ENCODE assay signal across 1 cellular context in genomic region chr15:29821416-29822099, GRCh38.
TF ChIP-seq lines count a peak whose summit lies in the region.

No MANE protein-coding gene starts in this region.

TF ChIP-seq in K562, 482 proteins besides CTCF, POLR2A, EP300 and RAD21 (continued from another document and continues in another):
- TF ChIP-seq, protein P1, sequence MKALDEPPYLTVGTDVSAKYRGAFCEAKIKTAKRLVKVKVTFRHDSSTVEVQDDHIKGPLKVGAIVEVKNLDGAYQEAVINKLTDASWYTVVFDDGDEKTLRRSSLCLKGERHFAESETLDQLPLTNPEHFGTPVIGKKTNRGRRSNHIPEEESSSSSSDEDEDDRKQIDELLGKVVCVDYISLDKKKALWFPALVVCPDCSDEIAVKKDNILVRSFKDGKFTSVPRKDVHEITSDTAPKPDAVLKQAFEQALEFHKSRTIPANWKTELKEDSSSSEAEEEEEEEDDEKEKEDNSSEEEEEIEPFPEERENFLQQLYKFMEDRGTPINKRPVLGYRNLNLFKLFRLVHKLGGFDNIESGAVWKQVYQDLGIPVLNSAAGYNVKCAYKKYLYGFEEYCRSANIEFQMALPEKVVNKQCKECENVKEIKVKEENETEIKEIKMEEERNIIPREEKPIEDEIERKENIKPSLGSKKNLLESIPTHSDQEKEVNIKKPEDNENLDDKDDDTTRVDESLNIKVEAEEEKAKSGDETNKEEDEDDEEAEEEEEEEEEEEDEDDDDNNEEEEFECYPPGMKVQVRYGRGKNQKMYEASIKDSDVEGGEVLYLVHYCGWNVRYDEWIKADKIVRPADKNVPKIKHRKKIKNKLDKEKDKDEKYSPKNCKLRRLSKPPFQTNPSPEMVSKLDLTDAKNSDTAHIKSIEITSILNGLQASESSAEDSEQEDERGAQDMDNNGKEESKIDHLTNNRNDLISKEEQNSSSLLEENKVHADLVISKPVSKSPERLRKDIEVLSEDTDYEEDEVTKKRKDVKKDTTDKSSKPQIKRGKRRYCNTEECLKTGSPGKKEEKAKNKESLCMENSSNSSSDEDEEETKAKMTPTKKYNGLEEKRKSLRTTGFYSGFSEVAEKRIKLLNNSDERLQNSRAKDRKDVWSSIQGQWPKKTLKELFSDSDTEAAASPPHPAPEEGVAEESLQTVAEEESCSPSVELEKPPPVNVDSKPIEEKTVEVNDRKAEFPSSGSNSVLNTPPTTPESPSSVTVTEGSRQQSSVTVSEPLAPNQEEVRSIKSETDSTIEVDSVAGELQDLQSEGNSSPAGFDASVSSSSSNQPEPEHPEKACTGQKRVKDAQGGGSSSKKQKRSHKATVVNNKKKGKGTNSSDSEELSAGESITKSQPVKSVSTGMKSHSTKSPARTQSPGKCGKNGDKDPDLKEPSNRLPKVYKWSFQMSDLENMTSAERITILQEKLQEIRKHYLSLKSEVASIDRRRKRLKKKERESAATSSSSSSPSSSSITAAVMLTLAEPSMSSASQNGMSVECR (CRISPR knock-in tag; IDR thresholded peaks at IDR 0.05), result 0 out of 2 replicates have a peak, but pooled peaks have one; percentile 10
- TF ChIP-seq CXXC5 (CRISPR knock-in tag; IDR thresholded peaks at IDR 0.05) (peak; percentile 93), MTA3 (IDR thresholded peaks at IDR 0.05; ENCODE audit: borderline replicate concordance) (peak; percentile 37), NFIX (CRISPR knock-in tag; IDR thresholded peaks at IDR 0.05; ENCODE audit: low read depth) (no peak), NR1H2 (CRISPR knock-in tag; IDR thresholded peaks at IDR 0.05) (no peak), ZBTB34 (CRISPR knock-in tag; IDR thresholded peaks at IDR 0.05) (no peak), THRB (CRISPR knock-in tag; conservative IDR thresholded peaks at IDR 0.05) (no peak), CC2D1A (IDR thresholded peaks at IDR 0.05) (no peak), CHD7 (IDR thresholded peaks at IDR 0.05; ENCODE audit: low read depth, low read length) (no peak), BRD9 (IDR thresholded peaks at IDR 0.05; ENCODE audit: low read depth, partially characterized antibody) (no peak), MAFG (tag; conservative IDR thresholded peaks at IDR 0.05) (no peak), SAFB2 (IDR thresholded peaks at IDR 0.05; ENCODE audit: borderline replicate concordance, low read depth, low read length, severe bottlenecking) (no peak), IFI16 (CRISPR knock-in tag; IDR thresholded peaks at IDR 0.05) (no peak), CBX2 (IDR thresholded peaks at IDR 0.05; ENCODE audit: insufficient read depth, low read length, poor library complexity, severe bottlenecking) (no peak), ARHGAP35 (IDR thresholded peaks at IDR 0.05; ENCODE audit: partially characterized antibody) (no peak), GABPA (tag; conservative IDR thresholded peaks at IDR 0.05; ENCODE audit: low read depth) (no peak)
- TF ChIP-seq, protein P2, sequence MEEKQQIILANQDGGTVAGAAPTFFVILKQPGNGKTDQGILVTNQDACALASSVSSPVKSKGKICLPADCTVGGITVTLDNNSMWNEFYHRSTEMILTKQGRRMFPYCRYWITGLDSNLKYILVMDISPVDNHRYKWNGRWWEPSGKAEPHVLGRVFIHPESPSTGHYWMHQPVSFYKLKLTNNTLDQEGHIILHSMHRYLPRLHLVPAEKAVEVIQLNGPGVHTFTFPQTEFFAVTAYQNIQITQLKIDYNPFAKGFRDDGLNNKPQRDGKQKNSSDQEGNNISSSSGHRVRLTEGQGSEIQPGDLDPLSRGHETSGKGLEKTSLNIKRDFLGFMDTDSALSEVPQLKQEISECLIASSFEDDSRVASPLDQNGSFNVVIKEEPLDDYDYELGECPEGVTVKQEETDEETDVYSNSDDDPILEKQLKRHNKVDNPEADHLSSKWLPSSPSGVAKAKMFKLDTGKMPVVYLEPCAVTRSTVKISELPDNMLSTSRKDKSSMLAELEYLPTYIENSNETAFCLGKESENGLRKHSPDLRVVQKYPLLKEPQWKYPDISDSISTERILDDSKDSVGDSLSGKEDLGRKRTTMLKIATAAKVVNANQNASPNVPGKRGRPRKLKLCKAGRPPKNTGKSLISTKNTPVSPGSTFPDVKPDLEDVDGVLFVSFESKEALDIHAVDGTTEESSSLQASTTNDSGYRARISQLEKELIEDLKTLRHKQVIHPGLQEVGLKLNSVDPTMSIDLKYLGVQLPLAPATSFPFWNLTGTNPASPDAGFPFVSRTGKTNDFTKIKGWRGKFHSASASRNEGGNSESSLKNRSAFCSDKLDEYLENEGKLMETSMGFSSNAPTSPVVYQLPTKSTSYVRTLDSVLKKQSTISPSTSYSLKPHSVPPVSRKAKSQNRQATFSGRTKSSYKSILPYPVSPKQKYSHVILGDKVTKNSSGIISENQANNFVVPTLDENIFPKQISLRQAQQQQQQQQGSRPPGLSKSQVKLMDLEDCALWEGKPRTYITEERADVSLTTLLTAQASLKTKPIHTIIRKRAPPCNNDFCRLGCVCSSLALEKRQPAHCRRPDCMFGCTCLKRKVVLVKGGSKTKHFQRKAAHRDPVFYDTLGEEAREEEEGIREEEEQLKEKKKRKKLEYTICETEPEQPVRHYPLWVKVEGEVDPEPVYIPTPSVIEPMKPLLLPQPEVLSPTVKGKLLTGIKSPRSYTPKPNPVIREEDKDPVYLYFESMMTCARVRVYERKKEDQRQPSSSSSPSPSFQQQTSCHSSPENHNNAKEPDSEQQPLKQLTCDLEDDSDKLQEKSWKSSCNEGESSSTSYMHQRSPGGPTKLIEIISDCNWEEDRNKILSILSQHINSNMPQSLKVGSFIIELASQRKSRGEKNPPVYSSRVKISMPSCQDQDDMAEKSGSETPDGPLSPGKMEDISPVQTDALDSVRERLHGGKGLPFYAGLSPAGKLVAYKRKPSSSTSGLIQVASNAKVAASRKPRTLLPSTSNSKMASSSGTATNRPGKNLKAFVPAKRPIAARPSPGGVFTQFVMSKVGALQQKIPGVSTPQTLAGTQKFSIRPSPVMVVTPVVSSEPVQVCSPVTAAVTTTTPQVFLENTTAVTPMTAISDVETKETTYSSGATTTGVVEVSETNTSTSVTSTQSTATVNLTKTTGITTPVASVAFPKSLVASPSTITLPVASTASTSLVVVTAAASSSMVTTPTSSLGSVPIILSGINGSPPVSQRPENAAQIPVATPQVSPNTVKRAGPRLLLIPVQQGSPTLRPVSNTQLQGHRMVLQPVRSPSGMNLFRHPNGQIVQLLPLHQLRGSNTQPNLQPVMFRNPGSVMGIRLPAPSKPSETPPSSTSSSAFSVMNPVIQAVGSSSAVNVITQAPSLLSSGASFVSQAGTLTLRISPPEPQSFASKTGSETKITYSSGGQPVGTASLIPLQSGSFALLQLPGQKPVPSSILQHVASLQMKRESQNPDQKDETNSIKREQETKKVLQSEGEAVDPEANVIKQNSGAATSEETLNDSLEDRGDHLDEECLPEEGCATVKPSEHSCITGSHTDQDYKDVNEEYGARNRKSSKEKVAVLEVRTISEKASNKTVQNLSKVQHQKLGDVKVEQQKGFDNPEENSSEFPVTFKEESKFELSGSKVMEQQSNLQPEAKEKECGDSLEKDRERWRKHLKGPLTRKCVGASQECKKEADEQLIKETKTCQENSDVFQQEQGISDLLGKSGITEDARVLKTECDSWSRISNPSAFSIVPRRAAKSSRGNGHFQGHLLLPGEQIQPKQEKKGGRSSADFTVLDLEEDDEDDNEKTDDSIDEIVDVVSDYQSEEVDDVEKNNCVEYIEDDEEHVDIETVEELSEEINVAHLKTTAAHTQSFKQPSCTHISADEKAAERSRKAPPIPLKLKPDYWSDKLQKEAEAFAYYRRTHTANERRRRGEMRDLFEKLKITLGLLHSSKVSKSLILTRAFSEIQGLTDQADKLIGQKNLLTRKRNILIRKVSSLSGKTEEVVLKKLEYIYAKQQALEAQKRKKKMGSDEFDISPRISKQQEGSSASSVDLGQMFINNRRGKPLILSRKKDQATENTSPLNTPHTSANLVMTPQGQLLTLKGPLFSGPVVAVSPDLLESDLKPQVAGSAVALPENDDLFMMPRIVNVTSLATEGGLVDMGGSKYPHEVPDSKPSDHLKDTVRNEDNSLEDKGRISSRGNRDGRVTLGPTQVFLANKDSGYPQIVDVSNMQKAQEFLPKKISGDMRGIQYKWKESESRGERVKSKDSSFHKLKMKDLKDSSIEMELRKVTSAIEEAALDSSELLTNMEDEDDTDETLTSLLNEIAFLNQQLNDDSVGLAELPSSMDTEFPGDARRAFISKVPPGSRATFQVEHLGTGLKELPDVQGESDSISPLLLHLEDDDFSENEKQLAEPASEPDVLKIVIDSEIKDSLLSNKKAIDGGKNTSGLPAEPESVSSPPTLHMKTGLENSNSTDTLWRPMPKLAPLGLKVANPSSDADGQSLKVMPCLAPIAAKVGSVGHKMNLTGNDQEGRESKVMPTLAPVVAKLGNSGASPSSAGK (IDR thresholded peaks at IDR 0.05), result no peak
